Comparison of ENCODE assay signal across 8 cellular contexts in genomic region chr7:101542527-101543241, GRCh38.
DNase-seq lines count a peak whose midpoint lies in the region; TF ChIP-seq lines count a peak whose summit lies in the region.

No MANE protein-coding gene starts in this region.

- no peak overlapping the region for H3K4me3 Mint-ChIP-seq in mesothelial cell of epicardium

- H3K36me3 Mint-ChIP-seq in mesothelial cell of epicardium: peaks cover 14% of the 10 kb centered on the region

- H3K9me3 Mint-ChIP-seq in mesothelial cell of epicardium: no peaks in the 10 kb centered on the region

- DNase-seq in NCI-H510A treated with DMSO at 0.1 percent for 48 hours (lab: John Stamatoyannopoulos, UW): peak; percentile 43
- no peak for DNase-seq in NCI-H510A (lab: John Stamatoyannopoulos, UW)
- peak; percentile 87 for DNase-seq in NCI-H2227 (lab: John Stamatoyannopoulos, UW; ENCODE audit: unreplicated experiment)
- peak; percentile 69 to 76 for DNase-seq in activated CD4-positive, alpha-beta T cell treated with anti-CD3 and anti-CD28 coated beads, Interleukin-2, amount 50 U/mL, for 4 hours
- DNase-seq in dermis microvascular lymphatic vessel endothelial cell (ENCODE audit: low read depth in 2 of 2): peak; percentile 29 to 52
- peak; percentile 62 to 90 for DNase-seq in mesothelial cell of epicardium (ENCODE audit: low spot score in 2 of 2, unreplicated experiment in 2 of 2)
- peak; percentile 62 for DNase-seq in stimulated activated CD8-positive, alpha-beta memory T cell treated with anti-CD3 and anti-CD28 coated beads, Interleukin-4, amount 100 ng/mL, for 24 hours (ENCODE audit: low read depth)
- no peak for DNase-seq in dedifferentiated amniotic fluid mesenchymal stem cell (ENCODE audit: extremely low spot score)

- H3K27me3 Mint-ChIP-seq in mesothelial cell of epicardium (ENCODE audit: low read depth): no peaks in the 10 kb centered on the region

- no peak overlapping the region for H3K27ac Mint-ChIP-seq in mesothelial cell of epicardium

- peak; percentile 100 for TF ChIP-seq CTCF in mesothelial cell of epicardium (IDR thresholded peaks at IDR 0.05; ENCODE audit: unreplicated experiment)

- peaks cover 4% of the 10 kb centered on the region for H3K4me1 Mint-ChIP-seq in mesothelial cell of epicardium

Comparison
In these comparisons a context has a peak if more than half of its experiments do, and no peak if none do; other contexts are left out.
1. DNase-seq: peak in NCI-H510A treated with DMSO at 0.1 percent for 48 hours (single experiment), NCI-H2227 (single experiment), activated CD4-positive, alpha-beta T cell treated with anti-CD3 and anti-CD28 coated beads, Interleukin-2, amount 50 U/mL, for 4 hours (2 of 2), dermis microvascular lymphatic vessel endothelial cell (2 of 2), mesothelial cell of epicardium (2 of 2) and stimulated activated CD8-positive, alpha-beta memory T cell treated with anti-CD3 and anti-CD28 coated beads, Interleukin-4, amount 100 ng/mL, for 24 hours (single experiment); none in NCI-H510A (single experiment) and dedifferentiated amniotic fluid mesenchymal stem cell (single experiment).